In genomic region chr9:87500491-87500890, GRCh38 we compare ENCODE assay signal across 13 cellular contexts. TPM values are rescaled to one million over a fixed set of nuclear protein-coding genes. Genes with fewer than 3 reads are reported as not detected.
DNase-seq lines count a peak whose midpoint lies in the region; ATAC-seq, FAIRE-seq and TF ChIP-seq lines count a peak whose summit lies in the region.
"Had no signal": no experiment of that assay in that cellular context is flagged by ENCODE, and none has a peak within 500 bp of the region (broad histone marks: within the 10 kb centered on the region; RNA-seq: fewer than 3 reads in every experiment).

No MANE protein-coding gene starts in this region.

- DNase-seq in Caco-2 (no peak), HT-29 (ENCODE audit: low spot score) (peak; percentile 34), K562 (ENCODE audit: extremely low read depth in 1 of 4, low spot score in 3 of 4) (peak in 2 of 4 experiments; percentile 27 to 33), mesothelial cell of epicardium (ENCODE audit: low spot score in 2 of 2, unreplicated experiment in 2 of 2) (no peak), COLO668 (lab: John Stamatoyannopoulos, UW; ENCODE audit: unreplicated experiment) (no peak), GM19238 (ENCODE audit: insufficient read length, low spot score) (no peak), heart left ventricle (no peak)
- DNase-seq: activated gamma-delta T cell treated with Interleukin-2 at 50 U/mL for 16 hours; DMS79 treated with DMSO at 0.1 percent for 48 hours; effector memory CD4-positive, alpha-beta T cell; NCI-H510A treated with DMSO at 0.1 percent for 48 hours had no signal

- intact Hi-C loops in Caco-2 (cut with micrococcal nuclease; ENCODE audit: unreplicated experiment) (no loop called here), K562 (cut with micrococcal nuclease) (no loop called here), heart left ventricle (cut with DNase I) (no loop called here)

- H3K9ac ChIP-seq in K562 (ENCODE audit: insufficient read depth in 1 of 2, low read depth in 2 of 2, low read length in 2 of 2), result 0 out of 4 replicates have a peak overlapping the region, but pooled peaks of 1 of the 2 experiments have one; percentile 68

- BruUV-seq in Caco-2 (replicated peaks; lab: Mats Ljungman, UMichigan) (no TSS peak), K562 (replicated peaks; lab: Mats Ljungman, UMichigan) (no TSS peak)

- H3K27me3 ChIP-seq in Caco-2 (replicated peaks; ENCODE audit: control insufficient read depth, insufficient read depth, low read length) (no peaks in the 10 kb centered on the region), K562 (ENCODE audit: control insufficient read depth in 2 of 2, insufficient read depth in 2 of 2, low read length in 2 of 2) (no peaks in the 10 kb centered on the region), heart left ventricle (peaks cover 0 to 40% (median 20%) of the 10 kb centered on the region in 9 donors)

- CTCF ChIA-PET in Caco-2 (lab: Charles Lee) (no interaction called here), K562 (lab: Yijun Ruan, JAX; ENCODE audit: low intra/inter-chr PET ratio) (interaction anchor here (1.4 kb wide), 1 partner anchor 164 kb away, joined by 3 read pairs; no protein-coding TSS in a partner anchor)

- no peak overlapping the region for H3K4me2 ChIP-seq in K562 (ENCODE audit: insufficient read depth, low read length)

- no peak overlapping the region for H3K27ac ChIP-seq in K562 (ENCODE audit: extremely low read depth, low read depth, low read length)
- H3K27ac ChIP-seq in heart left ventricle, result peak overlapping the region in 2 of 12 donors; percentile 32 to 85

- no peak for TF ChIP-seq EP300 in K562 (IDR thresholded peaks at IDR 0.05; ENCODE audit: low read length)

- H3K36me3 Mint-ChIP-seq in Caco-2 (ENCODE audit: insufficient read depth, unreplicated experiment) (peaks cover 25% of the 10 kb centered on the region), mesothelial cell of epicardium (peaks cover 9% of the 10 kb centered on the region)

- H3K27ac Mint-ChIP-seq in Caco-2 (ENCODE audit: unreplicated experiment) (peak overlapping the region; percentile 46), mesothelial cell of epicardium (peak overlapping the region; percentile 27)

- H3K4me1 ChIP-seq in Caco-2 (peaks cover 7% of the 10 kb centered on the region; the same call in 1 of the 2 replicates), K562 (replicated peaks in 1 of 2; ENCODE audit: control insufficient read depth in 2 of 2, insufficient read depth in 2 of 2, low read length in 2 of 2) (peaks cover 25 to 27% of the 10 kb centered on the region in 2 experiments; a peak in 4 of 5 replicates), heart left ventricle (peaks cover 0 to 55% (median 2%) of the 10 kb centered on the region in 12 donors)

- in situ Hi-C loops in K562 (cut with MboI), result no loop called here

- H3K36me3 ChIP-seq in Caco-2 (ENCODE audit: control insufficient read depth, insufficient read depth, low read length) (no peaks in the 10 kb centered on the region), K562 (ENCODE audit: control insufficient read depth, insufficient read depth, low read length) (peaks cover 36% of the 10 kb centered on the region; the same call in 2 of the 3 replicates), heart left ventricle (no peaks in the 10 kb centered on the region)

- 0 out of 4 replicates have a peak, but pooled peaks of 1 of the 2 experiments have one; percentile 3 for TF ChIP-seq RAD21 in K562 (CRISPR knock-in tag; conservative IDR thresholded peaks at IDR 0.05 in 1 of 2, IDR thresholded peaks at IDR 0.05 in 1 of 2)

- H3K9me3 ChIP-seq in Caco-2 (no peaks in the 10 kb centered on the region), K562 (replicated peaks; ENCODE audit: control insufficient read depth, insufficient read depth, low read depth, low read length) (no peaks in the 10 kb centered on the region), heart left ventricle (no peaks in the 10 kb centered on the region)

- TF ChIP-seq CTCF in Caco-2 (IDR thresholded peaks at IDR 0.05; ENCODE audit: insufficient read depth in 1 of 2, low read depth in 1 of 2, low read length in 1 of 2, severe bottlenecking in 1 of 2, unreplicated experiment in 1 of 2) (no peak), K562 (IDR thresholded peaks at IDR 0.05 in 2 of 3, conservative IDR thresholded peaks at IDR 0.05 in 1 of 3; ENCODE audit: insufficient read depth in 2 of 3, low read depth in 1 of 3, low read length in 3 of 3) (peak in 1 of 3 experiments; percentile 26; a peak in 2 of 6 replicates), mesothelial cell of epicardium (IDR thresholded peaks at IDR 0.05; ENCODE audit: unreplicated experiment) (no peak), heart left ventricle (IDR thresholded peaks at IDR 0.05) (no peak)

- no peaks in the 10 kb centered on the region for H3K9me3 Mint-ChIP-seq in Caco-2 (ENCODE audit: unreplicated experiment)
- no peaks in the 10 kb centered on the region for H3K9me3 Mint-ChIP-seq in mesothelial cell of epicardium

- H3K27me3 Mint-ChIP-seq in Caco-2 (ENCODE audit: insufficient read depth, unreplicated experiment) (no peaks in the 10 kb centered on the region), mesothelial cell of epicardium (ENCODE audit: low read depth) (no peaks in the 10 kb centered on the region)

- no peak for ATAC-seq in K562
- ATAC-seq in GM21737 (IDR thresholded peaks at IDR 0.05; ENCODE audit: unreplicated experiment), result no peak
- no peak for ATAC-seq in heart left ventricle

- H3K4me1 Mint-ChIP-seq in Caco-2 (ENCODE audit: low read depth, unreplicated experiment) (peaks cover 13% of the 10 kb centered on the region), mesothelial cell of epicardium (peaks cover 56% of the 10 kb centered on the region)

- H3K9me1 ChIP-seq in K562 (ENCODE audit: control insufficient read depth, insufficient read depth, low read length), result no peaks in the 10 kb centered on the region

- H3K4me3 ChIP-seq in Caco-2 (ENCODE audit: low read depth, low read length) (no peak overlapping the region), K562 (no peak overlapping the region), heart left ventricle (peak overlapping the region in 3 of 12 donors; percentile 69 to 74 (median 73))

- H4K20me1 ChIP-seq in K562 (replicated peaks; ENCODE audit: control insufficient read depth, insufficient read depth, low read length), result no peaks in the 10 kb centered on the region

- H2AFZ ChIP-seq in K562 (ENCODE audit: low read depth, low read length), result no peak overlapping the region

- POLR2A ChIA-PET in Caco-2 (lab: Charles Lee), result interaction anchor here (0.6 kb wide), 1 partner anchor 12 kb away, joined by 4 read pairs; no protein-coding TSS in a partner anchor
- POLR2A ChIA-PET in K562 (lab: Yijun Ruan, JAX), result interaction anchor here (1.2 to 1.4 kb wide), 2 partner anchors 9 to 15 kb away, joined by 4 to 6 read pairs; no protein-coding TSS in a partner anchor

- peaks cover 67% of the 10 kb centered on the region for H3K79me2 ChIP-seq in K562 (ENCODE audit: control insufficient read depth, insufficient read depth, low read length)

- H3K4me3 Mint-ChIP-seq in Caco-2 (ENCODE audit: unreplicated experiment) (peak overlapping the region; percentile 78), mesothelial cell of epicardium (peak overlapping the region; percentile 95)

- FAIRE-seq in K562 (lab: Jason Lieb, UNC), result no peak
- FAIRE-seq: keratinocyte had no signal

- no peak for TF ChIP-seq POLR2A in K562 (conservative IDR thresholded peaks at IDR 0.05)
- TF ChIP-seq POLR2A in heart left ventricle (IDR thresholded peaks at IDR 0.05), result no peak

- 32% methylated on average over 5 of the region's 5 CpGs for WGBS in K562 (ENCODE audit: insufficient coverage, low coverage, missing lambda C conversion rate)
- 83 to 86% (median 85%) methylated on average over 5 of the region's 5 CpGs for WGBS in heart left ventricle, 4 donors

TF ChIP-seq in K562, 482 proteins besides CTCF, POLR2A, EP300 and RAD21 (continues in another document):
- peak; percentile 60; the same call in 1 of the 2 replicates for TF ChIP-seq ARID3A (IDR thresholded peaks at IDR 0.05; ENCODE audit: borderline replicate concordance, low read depth, low read length)
- 0 out of 2 replicates have a peak, but pooled peaks have one; percentile 22 for TF ChIP-seq EGR1 (conservative IDR thresholded peaks at IDR 0.05)

RNA-seq across cellular contexts. Expression of gene DAPK1, which starts 2.8 kb away (rescaled TPM):
- total RNA-seq in Caco-2 (2022) (65.8 and 79.2 TPM in 2 replicates), K562 (2014; rRNA removed) (13.3 and 16.5 TPM in 2 replicates), K562 (2014; rRNA removed; fragmentation: Illumina TruSeq; extraction: Trizol) (11.7 and 13.4 TPM in 2 replicates), K562 (2015; rRNA removed; fragmentation: Illumina TruSeq; extraction: Trizol) (13.8 and 18.3 TPM in 2 replicates), K562 (2021) (24.4 and 27.5 TPM in 2 replicates), mesothelial cell of epicardium (239 to 246 TPM (median 240 TPM) in 3 replicates), heart left ventricle (10 to 100 TPM in 2 of 9 donors, 1 to 10 TPM in 7; 1.5 to 52.5 (median 2.7) TPM)
- 37.1 and 39.0 TPM in 2 replicates for total RNA-seq in HT-29 (2014; rRNA removed; shearing (Covaris generic))
- 163 and 217 TPM in 2 replicates for total RNA-seq in K562 (2011; cell fraction: chromatin; rRNA removed; ENCODE audit: low replicate concordance)
- total RNA-seq in K562 (2011; cell fraction: nucleolus; rRNA removed), result 76.1 and 78.2 TPM in 2 replicates
- 82.8 and 97.2 TPM in 2 replicates for total RNA-seq in K562 (2011; cell fraction: nucleoplasm; rRNA removed)
- polyA plus RNA-seq in K562 (2011; rRNA removed) (26.4 and 28.2 TPM in 2 replicates), K562 (2014; fragmentation: Illumina TruSeq; extraction: Trizol) (15.8 and 16.5 TPM in 2 replicates), K562 (2014; fragmentation: Nextera tagmentation; extraction: Ambion mirVana) (1 to 10 TPM; 1.7 to 2.3 TPM), K562 (2014; rRNA removed) (14.3 and 17.9 TPM in 2 replicates), heart left ventricle (1 to 10 TPM; 1.0 TPM)
- 15.2 and 15.5 TPM in 2 replicates for polyA plus RNA-seq in K562 (2011; cell fraction: cytosol; rRNA removed)
- 89.0 and 97.1 TPM in 2 replicates for polyA plus RNA-seq in K562 (2011; cell fraction: nucleus; rRNA removed)
- 19.8 and 27.2 TPM in 2 replicates for polyA plus RNA-seq in K562 (2012)
- 53.9 and 65.5 TPM in 2 replicates for polyA minus RNA-seq in K562 (2011; rRNA and poly(A)+ RNA removed)
- 19.3 and 20.4 TPM in 2 replicates for polyA minus RNA-seq in K562 (2011; cell fraction: cytosol; rRNA and poly(A)+ RNA removed)
- polyA minus RNA-seq in K562 (2011; cell fraction: nucleus; rRNA and poly(A)+ RNA removed), result 82.0 and 106 TPM in 2 replicates
